Comparison of ENCODE assay signal across 1 cellular context in the genomic region with DNA sequence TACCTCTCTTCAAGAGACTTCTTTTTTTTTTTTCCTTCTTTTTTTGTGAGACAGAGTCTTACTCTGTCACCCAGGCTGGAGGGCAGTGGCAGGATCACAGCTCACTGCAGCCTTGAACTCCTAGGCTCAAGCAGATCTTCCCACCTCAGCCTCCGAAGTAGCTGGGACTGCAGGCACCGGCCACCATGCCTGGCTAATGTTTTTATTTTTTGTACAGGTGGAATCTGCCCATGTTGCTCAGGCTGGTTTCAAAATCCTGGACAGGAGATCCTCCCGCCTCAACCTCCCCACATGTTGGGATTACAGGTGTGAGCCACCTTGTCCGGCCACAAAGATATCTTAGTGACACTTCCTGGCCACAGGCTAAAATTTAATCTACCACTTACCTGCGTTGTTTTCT.
TF ChIP-seq lines count a peak whose summit lies in the region.

No MANE protein-coding gene starts in this region.

TF ChIP-seq in A549, 52 proteins besides CTCF, POLR2A, EP300 and RAD21:
- TF ChIP-seq RCOR1 (IDR thresholded peaks at IDR 0.05; ENCODE audit: low read depth, low read length) (no peak), JUN (IDR thresholded peaks at IDR 0.05) (no peak), MAX (IDR thresholded peaks at IDR 0.05) (no peak), E2F6 (IDR thresholded peaks at IDR 0.05; ENCODE audit: borderline replicate concordance, low read depth) (no peak), SMC3 (IDR thresholded peaks at IDR 0.05) (no peak), CHD4 (IDR thresholded peaks at IDR 0.05; ENCODE audit: borderline replicate concordance) (no peak), KDM5A (IDR thresholded peaks at IDR 0.05) (no peak), MYC (IDR thresholded peaks at IDR 0.05; ENCODE audit: borderline replicate concordance, low read length) (no peak), PBX3 (IDR thresholded peaks at IDR 0.05) (no peak), NPAS2 (CRISPR knock-in tag; IDR thresholded peaks at IDR 0.05; ENCODE audit: borderline replicate concordance) (no peak), GATA3 (IDR thresholded peaks at IDR 0.05; ENCODE audit: borderline replicate concordance) (no peak), ZFP36 (IDR thresholded peaks at IDR 0.05; ENCODE audit: borderline replicate concordance, partially characterized antibody) (no peak), FOSL2 (IDR thresholded peaks at IDR 0.05) (no peak), FOSL2 (CRISPR knock-in tag; IDR thresholded peaks at IDR 0.05) (no peak), EHMT2 (IDR thresholded peaks at IDR 0.05; ENCODE audit: low read depth) (no peak), FOSB (CRISPR knock-in tag; IDR thresholded peaks at IDR 0.05) (no peak), HEYL (CRISPR knock-in tag; IDR thresholded peaks at IDR 0.05) (no peak)
- TF ChIP-seq, protein P1, sequence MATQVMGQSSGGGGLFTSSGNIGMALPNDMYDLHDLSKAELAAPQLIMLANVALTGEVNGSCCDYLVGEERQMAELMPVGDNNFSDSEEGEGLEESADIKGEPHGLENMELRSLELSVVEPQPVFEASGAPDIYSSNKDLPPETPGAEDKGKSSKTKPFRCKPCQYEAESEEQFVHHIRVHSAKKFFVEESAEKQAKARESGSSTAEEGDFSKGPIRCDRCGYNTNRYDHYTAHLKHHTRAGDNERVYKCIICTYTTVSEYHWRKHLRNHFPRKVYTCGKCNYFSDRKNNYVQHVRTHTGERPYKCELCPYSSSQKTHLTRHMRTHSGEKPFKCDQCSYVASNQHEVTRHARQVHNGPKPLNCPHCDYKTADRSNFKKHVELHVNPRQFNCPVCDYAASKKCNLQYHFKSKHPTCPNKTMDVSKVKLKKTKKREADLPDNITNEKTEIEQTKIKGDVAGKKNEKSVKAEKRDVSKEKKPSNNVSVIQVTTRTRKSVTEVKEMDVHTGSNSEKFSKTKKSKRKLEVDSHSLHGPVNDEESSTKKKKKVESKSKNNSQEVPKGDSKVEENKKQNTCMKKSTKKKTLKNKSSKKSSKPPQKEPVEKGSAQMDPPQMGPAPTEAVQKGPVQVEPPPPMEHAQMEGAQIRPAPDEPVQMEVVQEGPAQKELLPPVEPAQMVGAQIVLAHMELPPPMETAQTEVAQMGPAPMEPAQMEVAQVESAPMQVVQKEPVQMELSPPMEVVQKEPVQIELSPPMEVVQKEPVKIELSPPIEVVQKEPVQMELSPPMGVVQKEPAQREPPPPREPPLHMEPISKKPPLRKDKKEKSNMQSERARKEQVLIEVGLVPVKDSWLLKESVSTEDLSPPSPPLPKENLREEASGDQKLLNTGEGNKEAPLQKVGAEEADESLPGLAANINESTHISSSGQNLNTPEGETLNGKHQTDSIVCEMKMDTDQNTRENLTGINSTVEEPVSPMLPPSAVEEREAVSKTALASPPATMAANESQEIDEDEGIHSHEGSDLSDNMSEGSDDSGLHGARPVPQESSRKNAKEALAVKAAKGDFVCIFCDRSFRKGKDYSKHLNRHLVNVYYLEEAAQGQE (IDR thresholded peaks at IDR 0.05) = no peak
